Comparison of ENCODE assay signal across 25 cellular contexts in the genomic region with DNA sequence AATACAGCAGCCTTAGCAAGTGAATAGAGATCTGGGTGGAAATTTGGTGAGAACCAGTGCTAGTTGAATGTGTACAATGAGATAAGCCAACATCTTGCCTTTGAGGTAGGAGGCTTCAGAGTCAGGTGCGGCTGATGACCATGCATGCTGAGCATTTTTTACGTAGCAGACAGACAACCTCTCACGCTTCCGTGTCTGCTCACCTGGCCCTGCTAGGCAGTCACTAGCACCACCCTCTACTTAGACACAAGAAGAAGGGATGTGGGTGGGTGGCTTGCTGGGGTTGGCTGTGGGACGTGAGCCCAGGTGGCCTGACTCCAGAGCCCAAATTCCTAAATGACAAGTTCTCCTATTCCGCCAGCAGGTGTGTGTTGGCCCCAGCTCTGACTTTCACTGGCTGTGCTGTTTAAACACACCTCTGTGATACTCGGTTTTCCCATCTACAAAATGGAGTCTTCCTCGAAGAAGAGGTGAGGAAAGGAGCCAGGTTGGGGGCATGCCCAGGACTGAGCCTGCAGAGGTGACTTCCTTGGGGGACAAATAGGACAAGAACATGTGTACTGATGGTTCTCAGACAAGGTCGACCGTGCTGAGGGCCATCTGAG. TPM values are rescaled to one million over a fixed set of nuclear protein-coding genes. Genes with fewer than 3 reads are reported as not detected.
DNase-seq lines count a peak whose midpoint lies in the region; ATAC-seq, FAIRE-seq and TF ChIP-seq lines count a peak whose summit lies in the region.
"Had no signal": no experiment of that assay in that cellular context is flagged by ENCODE, and none has a peak within 500 bp of the region (broad histone marks: within the 10 kb centered on the region; RNA-seq: fewer than 3 reads in every experiment).

No MANE protein-coding gene starts in this region.

- TF ChIP-seq EP300 in suprapubic skin (IDR thresholded peaks at IDR 0.05): no peak

- no peaks in the 10 kb centered on the region for H3K36me3 ChIP-seq in bronchial epithelial cell (ENCODE audit: control insufficient read depth, insufficient read depth, low read length)
- H3K36me3 ChIP-seq in endodermal cell (ENCODE audit: control insufficient read depth, insufficient read depth, low read length): no peaks in the 10 kb centered on the region
- no peaks in the 10 kb centered on the region for H3K36me3 ChIP-seq in suprapubic skin
- H3K36me3 ChIP-seq: BLaER1 treated with 17β-estradiol and CSF1 and Interleukin-3, amounts not matched to agents 10 nM and 100 nM; Peyer's patch; SJCRH30 had no signal

- H3K27ac ChIP-seq in endodermal cell (ENCODE audit: low read depth, low read length): no peak overlapping the region
- no peak overlapping the region for H3K27ac ChIP-seq in suprapubic skin
- H3K27ac ChIP-seq: BLaER1 treated with 17β-estradiol and CSF1 and Interleukin-3, amounts not matched to agents 10 nM and 100 nM; Peyer's patch; SJCRH30 had no signal

- DNase-seq in bronchial epithelial cell (ENCODE audit: low read depth) (peak; percentile 55), endodermal cell (peak; percentile 1), mesenteric fat pad (ENCODE audit: low spot score) (peak; percentile 33), suprapubic skin (ENCODE audit: low spot score in 2 of 2) (peak; percentile 24 to 45), DMS153 (lab: John Stamatoyannopoulos, UW) (no peak), DMS153 treated with DMSO at 0.1 percent for 48 hours (lab: John Stamatoyannopoulos, UW; ENCODE audit: unreplicated experiment) (no peak)
- DNase-seq: Caco-2; CD4-positive, alpha-beta memory T cell; DMS 273 treated with DMSO at 0.1 percent for 48 hours; GOT3; KG1; NCI-H1105; NCI-H146; NCI-H2029; NCI-H2227 treated with DMSO at 0.1 percent for 48 hours; NCI-H510A treated with DMSO at 0.1 percent for 48 hours; NCI-H774; SJCRH30 had no signal

- no peak overlapping the region for H3K27ac Mint-ChIP-seq in endodermal cell
- H3K27ac Mint-ChIP-seq: CD4-positive, alpha-beta memory T cell had no signal

- peaks cover 7% of the 10 kb centered on the region for H3K4me1 Mint-ChIP-seq in endodermal cell
- H3K4me1 Mint-ChIP-seq: CD4-positive, alpha-beta memory T cell had no signal

- no peak for TF ChIP-seq CTCF in bronchial epithelial cell (IDR thresholded peaks at IDR 0.05; ENCODE audit: insufficient read depth, low read length, severe bottlenecking)
- TF ChIP-seq CTCF in endodermal cell (conservative IDR thresholded peaks at IDR 0.05): no peak
- no peak for TF ChIP-seq CTCF in suprapubic skin (IDR thresholded peaks at IDR 0.05)

- H3K4me3 ChIP-seq in bronchial epithelial cell (ENCODE audit: low read depth, low read length) (no peak overlapping the region), endodermal cell (ENCODE audit: low read length) (no peak overlapping the region), suprapubic skin (no peak overlapping the region)
- H3K4me3 ChIP-seq: BLaER1 treated with 17β-estradiol and CSF1 and Interleukin-3, amounts not matched to agents 10 nM and 100 nM; Peyer's patch; SJCRH30 had no signal

- ATAC-seq in HG02885 (IDR thresholded peaks at IDR 0.05; ENCODE audit: poor library complexity, unreplicated experiment): no peak

- no peak for FAIRE-seq in bronchial epithelial cell (lab: Jason Lieb, UNC)
- FAIRE-seq: G401.6, GM19239, HTR-8/SVneo had no signal

- H3K4me1 ChIP-seq in endodermal cell (ENCODE audit: control insufficient read depth, insufficient read depth, low read length) (no peaks in the 10 kb centered on the region), suprapubic skin (no peaks in the 10 kb centered on the region)
- H3K4me1 ChIP-seq: BLaER1 treated with 17β-estradiol and CSF1 and Interleukin-3, amounts not matched to agents 10 nM and 100 nM; Peyer's patch; SJCRH30 had no signal

- TF ChIP-seq POLR2A in suprapubic skin (IDR thresholded peaks at IDR 0.05): no peak

- 75 to 80% methylated on average over 4 to 10 of the region's 10 CpGs for WGBS in endodermal cell (ENCODE audit: insufficient coverage in 1 of 2, insufficient read length in 1 of 2), 2 experiments
- 69% methylated on average over 10 of the region's 10 CpGs for WGBS in suprapubic skin

- H3K27me3 ChIP-seq in bronchial epithelial cell (ENCODE audit: control insufficient read depth, insufficient read depth, low read length) (peaks cover 2% of the 10 kb centered on the region), endodermal cell (ENCODE audit: control insufficient read depth, insufficient read depth, low read length, poor library complexity, severe bottlenecking) (no peaks in the 10 kb centered on the region), suprapubic skin (peaks cover 45% of the 10 kb centered on the region)
- H3K27me3 ChIP-seq: BLaER1 treated with 17β-estradiol and CSF1 and Interleukin-3, amounts not matched to agents 10 nM and 100 nM; Peyer's patch; SJCRH30 had no signal

- H3K9me3 ChIP-seq in endodermal cell (ENCODE audit: control insufficient read depth, low read length): no peaks in the 10 kb centered on the region
- no peaks in the 10 kb centered on the region for H3K9me3 ChIP-seq in suprapubic skin
- H3K9me3 ChIP-seq: BLaER1 treated with 17β-estradiol and CSF1 and Interleukin-3, amounts not matched to agents 10 nM and 100 nM; Caco-2; Peyer's patch; SJCRH30 had no signal

- H3K36me3 Mint-ChIP-seq in endodermal cell (ENCODE audit: low read depth): no peaks in the 10 kb centered on the region
- H3K36me3 Mint-ChIP-seq: CD4-positive, alpha-beta memory T cell had no signal

- no peak overlapping the region for H3K4me3 Mint-ChIP-seq in endodermal cell
- H3K4me3 Mint-ChIP-seq: CD4-positive, alpha-beta memory T cell had no signal

- peaks cover 2% of the 10 kb centered on the region for H3K27me3 Mint-ChIP-seq in endodermal cell (ENCODE audit: insufficient read depth)

- H3K9ac ChIP-seq in endodermal cell (ENCODE audit: extremely low read depth, low read length, poor library complexity, severe bottlenecking): no peak overlapping the region
- H3K9ac ChIP-seq: BLaER1 treated with 17β-estradiol and CSF1 and Interleukin-3, amounts not matched to agents 10 nM and 100 nM had no signal

- no peaks in the 10 kb centered on the region for H3K9me3 Mint-ChIP-seq in endodermal cell
- H3K9me3 Mint-ChIP-seq: CD4-positive, alpha-beta memory T cell had no signal

RNA-seq across cellular contexts. Expression of gene BCL11B, which starts 57.8 kb away (rescaled TPM):
- total RNA-seq in bronchial epithelial cell: 2.9 and 5.3 TPM in 2 replicates
- total RNA-seq in endodermal cell: 1 to 10 TPM; 5.7 to 6.0 TPM
- polyA plus RNA-seq in endodermal cell (2013, experiment 1 of 2): 1.2 TPM
- 1.6 TPM for polyA plus RNA-seq in endodermal cell (2013, experiment 2 of 2)
- total RNA-seq in mesenteric fat pad: 0.67 TPM
- 10 to 100 TPM; 35.9 to 53.8 (median 47.5) TPM for total RNA-seq in suprapubic skin
- total RNA-seq: OCI-LY7 had no signal

Comparison
In these comparisons a context has a peak if more than half of its experiments do, and no peak if none do; other contexts are left out.
1. DNase-seq: peak in bronchial epithelial cell (single experiment), endodermal cell (single experiment), mesenteric fat pad (single experiment) and suprapubic skin (2 of 2); none in DMS153 (single experiment) and DMS153 treated with DMSO at 0.1 percent for 48 hours (single experiment).